In the genomic region with DNA sequence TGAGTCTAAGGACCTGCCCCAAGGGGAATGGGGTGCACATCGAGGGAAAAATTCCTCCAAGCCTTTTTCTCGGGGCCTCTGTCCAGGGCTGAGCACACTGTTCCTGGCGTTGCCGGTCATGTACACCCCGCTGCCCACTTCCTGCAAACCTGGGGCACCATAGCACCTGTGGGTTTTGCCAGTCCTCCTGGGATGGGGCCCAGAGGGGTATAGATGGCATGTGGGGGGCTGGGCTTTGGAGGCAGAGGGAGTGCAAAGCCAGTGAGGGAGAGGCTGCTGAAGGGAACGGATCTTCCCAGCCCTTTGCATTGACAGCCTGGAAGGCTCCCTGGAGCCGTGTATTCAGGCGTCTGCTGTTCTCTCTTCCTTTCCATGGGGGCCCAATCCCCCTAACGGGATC, we compare ENCODE assay signal across 21 cellular contexts.
"Had no signal": no experiment of that assay in that cellular context is flagged by ENCODE, and none has a peak within 500 bp of the region (broad histone marks: within the 10 kb centered on the region; RNA-seq: fewer than 3 reads in every experiment).

No MANE protein-coding gene starts in this region.

- H3K27ac ChIP-seq: ascending aorta, body of pancreas, VCaP had no signal

- ATAC-seq: activated CD4-positive, alpha-beta T cell treated with anti-CD3 and anti-CD28 coated beads for 36 hours; activated T-helper 17 cell treated with anti-CD3 and anti-CD28 coated beads, Interleukin-2, amount 50 U/mL, for 72 hours; body of pancreas; K562; Right ventricle myocardium inferior had no signal

- DNase-seq: activated CD4-positive, alpha-beta memory T cell treated with anti-CD3 and anti-CD28 coated beads, Interleukin-2, amount 10 ng/mL, durations not matched to agents 7 days and 5 days; activated CD4-positive, alpha-beta T cell treated with anti-CD3 and anti-CD28 coated beads for 36 hours; activated CD4-positive, alpha-beta T cell treated with anti-CD3 and anti-CD28 coated beads, Interleukin-2, amount 50 U/mL, for 1 hour; activated naive CD4-positive, alpha-beta T cell; activated T-cell treated with anti-CD3 and anti-CD28 coated beads for 4 hours; activated T-cell treated with anti-CD3 and anti-CD28 coated beads, Interleukin-2, amount 50 U/mL, for 48 hours; body of pancreas; NCI-H1048; NCI-H146; NCI-H187 treated with DMSO at 0.1 percent for 48 hours; NCI-H2081 treated with DMSO at 0.1 percent for 48 hours; NCI-H446; NCI-H524; NCI-H748 treated with DMSO at 0.1 percent for 48 hours; RPMI8226; SK-N-SH had no signal

- H3K27me3 ChIP-seq: ascending aorta, body of pancreas had no signal
